8 cellular contexts compared by ENCODE assay signal in the genomic region with DNA sequence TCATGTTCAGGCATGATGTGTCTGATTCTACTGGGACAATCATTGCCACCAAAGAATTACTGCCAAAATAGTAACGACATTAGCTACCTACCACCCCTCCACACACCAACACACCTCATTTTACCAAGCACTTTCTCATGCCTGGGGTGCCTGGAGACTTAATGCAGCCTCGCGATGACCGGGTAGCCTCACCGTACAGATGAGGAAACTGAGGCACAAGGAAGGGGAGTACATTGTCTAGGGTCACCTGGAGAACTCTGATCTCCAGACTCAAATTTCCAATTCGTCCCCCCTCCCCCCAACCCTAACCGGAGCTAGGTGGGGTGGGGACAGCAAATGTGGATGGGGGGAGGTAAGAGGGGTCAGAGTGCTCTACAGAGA. TPM values are rescaled to one million over a fixed set of nuclear protein-coding genes. Genes with fewer than 3 reads are reported as not detected.
DNase-seq lines count a peak whose midpoint lies in the region; ATAC-seq and TF ChIP-seq lines count a peak whose summit lies in the region.

No MANE protein-coding gene starts in this region.

- H3K4me1 ChIP-seq in ascending aorta (peaks cover 16 to 32% of the 10 kb centered on the region in 2 donors), smooth muscle cell (ENCODE audit: low read depth) (peaks cover 7% of the 10 kb centered on the region)

- H3K27ac Mint-ChIP-seq in T-helper 1 cell treated with Interleukin-12 subunit alpha and Interleukin-12 subunit beta and Interleukin-4 antibody, amounts not matched to agents 30 μg/mL and 1 μg/mL, for 36 hours: no peak overlapping the region

- H3F3A ChIP-seq in smooth muscle cell (ENCODE audit: low read depth): no peaks in the 10 kb centered on the region

- ATAC-seq in HG03064 (IDR thresholded peaks at IDR 0.05; ENCODE audit: low read depth, unreplicated experiment): peak; percentile 26

- H3K27ac ChIP-seq in ascending aorta: no peak overlapping the region
- H3K27ac ChIP-seq in smooth muscle cell (ENCODE audit: low read depth): no peak overlapping the region

- H3K36me3 ChIP-seq in ascending aorta (no peaks in the 10 kb centered on the region), smooth muscle cell (ENCODE audit: low read depth) (no peaks in the 10 kb centered on the region)

- no peak overlapping the region for H2AFZ ChIP-seq in smooth muscle cell (ENCODE audit: low read depth)

- WGBS in smooth muscle cell (ENCODE audit: low lambda C conversion rate): 8% methylated on average over 7 of the region's 7 CpGs

- peak overlapping the region; percentile 31 for H3K4me2 ChIP-seq in smooth muscle cell

- H3K9me3 ChIP-seq in ascending aorta (no peaks in the 10 kb centered on the region), smooth muscle cell (replicated peaks; ENCODE audit: low read depth) (no peaks in the 10 kb centered on the region)

- H4K20me1 ChIP-seq in smooth muscle cell (ENCODE audit: low read depth): no peaks in the 10 kb centered on the region

- peaks cover 64% of the 10 kb centered on the region for H3K27me3 Mint-ChIP-seq in T-helper 1 cell treated with Interleukin-12 subunit alpha and Interleukin-12 subunit beta and Interleukin-4 antibody, amounts not matched to agents 30 μg/mL and 1 μg/mL, for 36 hours (ENCODE audit: low read depth)

- H3K4me3 ChIP-seq in ascending aorta (peak overlapping the region; percentile 53 to 55), smooth muscle cell (no peak overlapping the region)

- peaks cover 21% of the 10 kb centered on the region for H3K4me1 Mint-ChIP-seq in T-helper 1 cell treated with Interleukin-12 subunit alpha and Interleukin-12 subunit beta and Interleukin-4 antibody, amounts not matched to agents 30 μg/mL and 1 μg/mL, for 36 hours (ENCODE audit: low read depth)

- peaks cover 28% of the 10 kb centered on the region for H3K27me3 ChIP-seq in ascending aorta
- peaks cover 99% of the 10 kb centered on the region for H3K27me3 ChIP-seq in smooth muscle cell (ENCODE audit: low read depth)

- DNase-seq in T-helper 1 cell (no peak), ascending aorta (ENCODE audit: low spot score in 2 of 2) (no peak), smooth muscle cell (lab: John Stamatoyannopoulos, UW; ENCODE audit: unreplicated experiment) (no peak), KG1 (lab: John Stamatoyannopoulos, UW) (no peak), NCI-H226 (no peak)
- no peak for DNase-seq in stimulated activated CD4-positive, alpha-beta T cell treated with anti-CD3 and anti-CD28 coated beads, Interleukin-4, amount 100 ng/mL, for 24 hours

- TF ChIP-seq CTCF in ascending aorta (IDR thresholded peaks at IDR 0.05) (no peak), smooth muscle cell (IDR thresholded peaks at IDR 0.05; ENCODE audit: borderline replicate concordance, insufficient read depth, poor library complexity, severe bottlenecking) (no peak)

- H3K9ac ChIP-seq in smooth muscle cell (ENCODE audit: low read depth): no peak overlapping the region

- H3K36me3 Mint-ChIP-seq in T-helper 1 cell treated with Interleukin-12 subunit alpha and Interleukin-12 subunit beta and Interleukin-4 antibody, amounts not matched to agents 30 μg/mL and 1 μg/mL, for 36 hours (ENCODE audit: low read depth): no peaks in the 10 kb centered on the region

- H3K79me2 ChIP-seq in smooth muscle cell (ENCODE audit: low read depth): no peaks in the 10 kb centered on the region

- intact Hi-C loops in ascending aorta (cut with DNase I): loop anchor here (1.0 to 2.0 kb wide), 4 partner anchors 23 to 70 kb away; partner anchors contain the start of gene SLC43A3

- no peaks in the 10 kb centered on the region for H3K9me3 Mint-ChIP-seq in T-helper 1 cell treated with Interleukin-12 subunit alpha and Interleukin-12 subunit beta and Interleukin-4 antibody, amounts not matched to agents 30 μg/mL and 1 μg/mL, for 36 hours

- peak overlapping the region; percentile 31 for H3K4me3 Mint-ChIP-seq in T-helper 1 cell treated with Interleukin-12 subunit alpha and Interleukin-12 subunit beta and Interleukin-4 antibody, amounts not matched to agents 30 μg/mL and 1 μg/mL, for 36 hours

RNA-seq across cellular contexts. Expression of gene RTN4RL2, which starts 2.7 kb away (rescaled TPM):
- total RNA-seq in ascending aorta (0.64 TPM), smooth muscle cell (0.18 TPM in 1 of 2 replicates, not detected in the other)
- 0.34 and 0.76 TPM in 2 replicates for polyA plus RNA-seq in smooth muscle cell

RNA-seq across cellular contexts. Expression of gene SLC43A3, which starts 30.7 kb away (rescaled TPM):
- total RNA-seq in ascending aorta (211 TPM), smooth muscle cell (8.0 and 9.3 TPM in 2 replicates)
- polyA plus RNA-seq in smooth muscle cell: 12.8 and 13.5 TPM in 2 replicates

RNA-seq across cellular contexts. Expression of gene SLC43A1, which starts 57.9 kb away (rescaled TPM):
- total RNA-seq in ascending aorta (18.4 TPM), smooth muscle cell (1.3 and 9.4 TPM in 2 replicates)
- polyA plus RNA-seq in smooth muscle cell: 7.3 and 7.4 TPM in 2 replicates

Comparison
In these comparisons a context has a peak if more than half of its experiments do, and no peak if none do; other contexts are left out.
1. RNA of gene SLC43A3, which starts 30.7 kb away (total RNA-seq): 211 TPM in ascending aorta (single experiment); 8.0 to 9.3 TPM in smooth muscle cell; every median in the first group is over 10 times any median in the second.